Comparison of ENCODE assay signal across 19 cellular contexts in the genomic region with DNA sequence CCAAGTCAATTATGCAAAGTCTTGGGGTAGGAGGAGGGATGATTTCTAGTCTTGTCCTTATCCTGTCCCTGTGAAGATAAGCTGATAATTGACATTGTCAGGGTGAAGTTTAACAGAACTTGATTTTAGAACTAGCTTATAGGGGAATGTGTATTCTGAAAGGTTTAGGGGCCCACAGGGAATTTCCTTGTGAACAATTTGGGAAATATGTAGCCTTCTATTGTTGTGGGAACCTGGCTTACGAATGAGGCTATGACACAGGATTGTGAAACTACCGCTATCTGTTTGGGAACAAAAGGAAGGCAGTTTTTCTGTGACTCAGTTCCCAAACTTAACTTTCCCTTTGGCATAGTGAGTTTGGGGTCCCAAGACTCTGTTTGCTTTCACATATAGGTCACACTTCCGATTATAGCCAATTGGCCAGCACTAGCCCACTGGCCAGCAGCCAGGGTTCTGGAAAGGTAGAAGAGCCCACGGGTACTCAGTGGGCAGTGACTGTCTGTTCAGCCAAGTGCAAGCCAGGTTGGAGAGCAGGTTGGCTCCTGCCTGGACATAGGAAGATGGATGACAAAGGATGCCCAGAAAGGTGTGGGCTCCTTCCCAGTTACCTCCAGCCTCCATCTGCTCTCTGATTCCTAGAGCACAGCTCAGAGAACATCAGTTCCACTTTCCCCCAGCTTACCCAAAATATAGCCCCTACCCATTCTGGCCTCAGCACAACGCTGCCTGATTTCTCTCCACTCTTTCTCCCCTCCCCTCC. TPM values are rescaled to one million over a fixed set of nuclear protein-coding genes. Genes with fewer than 3 reads are reported as not detected.
DNase-seq lines count a peak whose midpoint lies in the region; ATAC-seq, FAIRE-seq and TF ChIP-seq lines count a peak whose summit lies in the region.
"Had no signal": no experiment of that assay in that cellular context is flagged by ENCODE, and none has a peak within 500 bp of the region (broad histone marks: within the 10 kb centered on the region; RNA-seq: fewer than 3 reads in every experiment).

No MANE protein-coding gene starts in this region.

- WGBS in K562 (ENCODE audit: insufficient coverage, low coverage, missing lambda C conversion rate): 16% methylated on average over 4 of the region's 5 CpGs

- POLR2A ChIA-PET in A673 (lab: Charles Lee; ENCODE audit: low non-redundant PET) (no interaction called here), HEK293 (lab: Yijun Ruan, JAX) (interaction anchor here (0.6 to 1.7 kb wide), 5 partner anchors 10 to 36 kb away, joined by 3 to 5 read pairs (median 4); a partner anchor contains a TSS), K562 (lab: Yijun Ruan, JAX) (interaction anchor here (0.7 to 2.5 kb wide), 11 partner anchors 9 to 35 kb away, joined by 3 to 15 read pairs (median 3); a partner anchor contains a TSS)

- H3K9ac ChIP-seq in K562 (ENCODE audit: insufficient read depth in 1 of 2, low read depth in 2 of 2, low read length in 2 of 2): peak overlapping the region in 1 of 2 experiments; percentile 68; a peak in 2 of 4 replicates
- H3K9ac ChIP-seq: KMS-11 had no signal

- TF ChIP-seq CTCF in A673 (conservative IDR thresholded peaks at IDR 0.05; ENCODE audit: low read depth, low read length) (no peak), HEK293 (tag by site-specific recombination; IDR thresholded peaks at IDR 0.05) (no peak), K562 (IDR thresholded peaks at IDR 0.05 in 2 of 3, conservative IDR thresholded peaks at IDR 0.05 in 1 of 3; ENCODE audit: insufficient read depth in 2 of 3, low read depth in 1 of 3, low read length in 3 of 3) (no peak), fibroblast of pulmonary artery (IDR thresholded peaks at IDR 0.05; ENCODE audit: low read length, missing control alignments) (no peak), vagina (IDR thresholded peaks at IDR 0.05) (no peak)

- no peak overlapping the region for H3K27ac ChIP-seq in A673 (ENCODE audit: low read depth, low read length, poor library complexity, severe bottlenecking)
- H3K27ac ChIP-seq in HEK293 (ENCODE audit: extremely low read depth, low read depth, low read length): no peak overlapping the region
- H3K27ac ChIP-seq in K562 (ENCODE audit: extremely low read depth, low read depth, low read length): no peak overlapping the region
- no peak overlapping the region for H3K27ac ChIP-seq in vagina
- H3K27ac ChIP-seq: KMS-11, ovary, upper lobe of right lung had no signal

- no peak for FAIRE-seq in K562 (lab: Jason Lieb, UNC)
- FAIRE-seq: H54, small intestine had no signal

- H3K9me1 ChIP-seq in K562 (ENCODE audit: control insufficient read depth, insufficient read depth, low read length): no peaks in the 10 kb centered on the region

- TF ChIP-seq EP300 in K562 (IDR thresholded peaks at IDR 0.05; ENCODE audit: low read length): no peak

- in situ Hi-C loops in K562 (cut with MboI): no loop called here

- intact Hi-C loops in A673 (cut with micrococcal nuclease; ENCODE audit: unreplicated experiment) (no loop called here), K562 (cut with micrococcal nuclease) (no loop called here), vagina (cut with DNase I) (no loop called here)

- no peak overlapping the region for H3K4me2 ChIP-seq in K562 (ENCODE audit: insufficient read depth, low read length)
- H3K4me2 ChIP-seq: KMS-11 had no signal

- H3K4me3 ChIP-seq in A673 (ENCODE audit: low read depth, low read length, poor library complexity, severe bottlenecking) (no peak overlapping the region), HEK293 (ENCODE audit: low read depth, low read length) (no peak overlapping the region), K562 (no peak overlapping the region), fibroblast of pulmonary artery (replicated peaks; ENCODE audit: low read depth, low read length) (no peak overlapping the region), vagina (no peak overlapping the region)
- H3K4me3 ChIP-seq: dorsolateral prefrontal cortex, ovary, upper lobe of right lung had no signal

- TF ChIP-seq RAD21 in K562 (CRISPR knock-in tag; conservative IDR thresholded peaks at IDR 0.05 in 1 of 2, IDR thresholded peaks at IDR 0.05 in 1 of 2): no peak

- BruUV-seq in A673 (replicated peaks; lab: Mats Ljungman, UMichigan) (no TSS peak), K562 (replicated peaks; lab: Mats Ljungman, UMichigan) (no TSS peak)

- CTCF ChIA-PET in A673 (lab: Charles Lee) (interaction anchor here (1.7 kb wide), 1 partner anchor 14 kb away, joined by 4 read pairs; no protein-coding TSS in a partner anchor), HEK293 (lab: Yijun Ruan, JAX) (interaction anchor here (0.6 to 3.7 kb wide), 5 partner anchors 10 to 35 kb away, joined by 3 to 24 read pairs (median 4); no protein-coding TSS in a partner anchor), K562 (lab: Yijun Ruan, JAX; ENCODE audit: low intra/inter-chr PET ratio) (no interaction called here)

- TF ChIP-seq POLR2A in K562 (conservative IDR thresholded peaks at IDR 0.05) (no peak), vagina (IDR thresholded peaks at IDR 0.05) (no peak)

- no peaks in the 10 kb centered on the region for H4K20me1 ChIP-seq in K562 (replicated peaks; ENCODE audit: control insufficient read depth, insufficient read depth, low read length)

- H3K27me3 ChIP-seq in A673 (replicated peaks; ENCODE audit: insufficient read depth, low read depth, low read length, poor library complexity) (no peaks in the 10 kb centered on the region), K562 (ENCODE audit: control insufficient read depth in 2 of 2, insufficient read depth in 2 of 2, low read length in 2 of 2) (no peaks in the 10 kb centered on the region), vagina (no peaks in the 10 kb centered on the region)
- H3K27me3 ChIP-seq: ovary, upper lobe of right lung had no signal

- H3K79me2 ChIP-seq in K562 (ENCODE audit: control insufficient read depth, insufficient read depth, low read length): no peaks in the 10 kb centered on the region

- H2AFZ ChIP-seq in K562 (ENCODE audit: low read depth, low read length): no peak overlapping the region

- peak; percentile 60 for DNase-seq in A673 (ENCODE audit: low spot score)
- DNase-seq in K562 (ENCODE audit: extremely low read depth in 1 of 4, low spot score in 3 of 4): no peak
- peak; percentile 99 for DNase-seq in fibroblast of pulmonary artery (ENCODE audit: low read depth)
- no peak for DNase-seq in vagina (ENCODE audit: extremely low spot score in 2 of 2)
- DNase-seq in amniotic stem cell (lab: John Stamatoyannopoulos, UW): no peak
- DNase-seq: COR-L47; NCI-H1694 treated with DMSO at 0.1 percent for 48 hours; NCI-H446 treated with DMSO at 0.1 percent for 48 hours; ovary; small intestine; stimulated activated naive CD4-positive, alpha-beta T cell treated with Interleukin-2 at 50 U/mL for 16 hours had no signal

- H3K4me1 ChIP-seq in A673 (ENCODE audit: insufficient read depth, low read length, poor library complexity, severe bottlenecking) (peaks cover 26% of the 10 kb centered on the region), HEK293 (ENCODE audit: control insufficient read depth, insufficient read depth, low read length) (no peaks in the 10 kb centered on the region), K562 (replicated peaks in 1 of 2; ENCODE audit: control insufficient read depth in 2 of 2, insufficient read depth in 2 of 2, low read length in 2 of 2) (peaks cover 11 to 14% of the 10 kb centered on the region in 2 experiments; a peak in 4 of 5 replicates), vagina (peaks cover 12% of the 10 kb centered on the region)

- no peaks in the 10 kb centered on the region for H3K36me3 ChIP-seq in A673 (ENCODE audit: insufficient read depth, low read length, poor library complexity, severe bottlenecking)
- no peaks in the 10 kb centered on the region for H3K36me3 ChIP-seq in HEK293 (ENCODE audit: control insufficient read depth in 2 of 2, insufficient read depth in 1 of 2, low read length in 2 of 2)
- H3K36me3 ChIP-seq in K562 (ENCODE audit: control insufficient read depth, insufficient read depth, low read length): no peaks in the 10 kb centered on the region
- H3K36me3 ChIP-seq in vagina: no peaks in the 10 kb centered on the region
- H3K36me3 ChIP-seq: ovary, upper lobe of right lung had no signal

- ATAC-seq in K562 (no peak), HG03521 (IDR thresholded peaks at IDR 0.05; ENCODE audit: unreplicated experiment) (no peak), HG02642 (IDR thresholded peaks at IDR 0.05; ENCODE audit: poor library complexity, unreplicated experiment) (no peak)
- ATAC-seq: activated CD4-positive, CD25-positive, alpha-beta regulatory T cell treated with anti-CD3 and anti-CD28 coated beads, Interleukin-2, amount 50 U/mL, for 24 hours; upper lobe of right lung had no signal

- no peaks in the 10 kb centered on the region for H3K9me3 ChIP-seq in A673 (ENCODE audit: low read depth, low read length, poor library complexity, severe bottlenecking)
- no peaks in the 10 kb centered on the region for H3K9me3 ChIP-seq in HEK293 (ENCODE audit: control insufficient read depth, insufficient read depth, low read depth, low read length)
- no peaks in the 10 kb centered on the region for H3K9me3 ChIP-seq in K562 (replicated peaks; ENCODE audit: control insufficient read depth, insufficient read depth, low read depth, low read length)
- no peaks in the 10 kb centered on the region for H3K9me3 ChIP-seq in vagina
- H3K9me3 ChIP-seq: ovary, upper lobe of right lung had no signal

TF ChIP-seq in HEK293, 187 proteins besides CTCF, POLR2A, EP300 and RAD21 (continues in another document):
- TF ChIP-seq ZNF311 (tag by site-specific recombination; IDR thresholded peaks at IDR 0.05; ENCODE audit: borderline replicate concordance): 0 out of 2 replicates have a peak, but pooled peaks have one; percentile 9

TF ChIP-seq in K562, 482 proteins besides CTCF, POLR2A, EP300 and RAD21 (continues in another document):
- no peak for TF ChIP-seq ZNF444 (CRISPR knock-in tag; IDR thresholded peaks at IDR 0.05)

RNA-seq across cellular contexts. Expression of a gene that starts 35.5 kb away (rescaled TPM):
- total RNA-seq in A673 (2021) (638 and 640 TPM in 2 replicates), K562 (2014; rRNA removed) (412 and 510 TPM in 2 replicates), K562 (2014; rRNA removed; fragmentation: Illumina TruSeq; extraction: Trizol) (517 and 565 TPM in 2 replicates), K562 (2015; rRNA removed; fragmentation: Illumina TruSeq; extraction: Trizol) (394 and 426 TPM in 2 replicates), K562 (2021) (808 and 835 TPM in 2 replicates), vagina (263 TPM)
- total RNA-seq in K562 (2011; cell fraction: chromatin; rRNA removed; ENCODE audit: low replicate concordance): 33.3 and 126 TPM in 2 replicates
- 45.1 and 46.9 TPM in 2 replicates for total RNA-seq in K562 (2011; cell fraction: nucleolus; rRNA removed)
- 88.2 and 158 TPM in 2 replicates for total RNA-seq in K562 (2011; cell fraction: nucleoplasm; rRNA removed)
- polyA plus RNA-seq in K562 (2011; rRNA removed) (812 and 877 TPM in 2 replicates), K562 (2014; fragmentation: Illumina TruSeq; extraction: Trizol) (758 and 923 TPM in 2 replicates), K562 (2014; fragmentation: Nextera tagmentation; extraction: Ambion mirVana) (100 to 1,000 TPM; 543 to 591 TPM), K562 (2014; rRNA removed) (975 and 1,083 TPM in 2 replicates)
- polyA plus RNA-seq in K562 (2011; cell fraction: cytosol; rRNA removed): 605 and 678 TPM in 2 replicates
- polyA plus RNA-seq in K562 (2011; cell fraction: nucleus; rRNA removed): 136 and 194 TPM in 2 replicates
- polyA plus RNA-seq in K562 (2012): 834 and 880 TPM in 2 replicates
- polyA minus RNA-seq in K562 (2011; rRNA and poly(A)+ RNA removed): 127 and 157 TPM in 2 replicates
- 116 and 160 TPM in 2 replicates for polyA minus RNA-seq in K562 (2011; cell fraction: cytosol; rRNA and poly(A)+ RNA removed)
- 24.4 and 52.3 TPM in 2 replicates for polyA minus RNA-seq in K562 (2011; cell fraction: nucleus; rRNA and poly(A)+ RNA removed)

Comparison
In these comparisons a context has a peak if more than half of its experiments do, and no peak if none do; other contexts are left out.
1. DNase-seq: peak in A673 (single experiment) and fibroblast of pulmonary artery (single experiment); none in K562 (0 of 4), vagina (0 of 2) and amniotic stem cell (single experiment).